ENCODE assay signal across 9 cellular contexts in genomic region chr5:59079622-59080620, GRCh38.
DNase-seq lines count a peak whose midpoint lies in the region; ATAC-seq, FAIRE-seq and TF ChIP-seq lines count a peak whose summit lies in the region.
"Had no signal": no experiment of that assay in that cellular context is flagged by ENCODE, and none has a peak within 500 bp of the region (broad histone marks: within the 10 kb centered on the region; RNA-seq: fewer than 3 reads in every experiment).

No MANE protein-coding gene starts in this region.

- no peaks in the 10 kb centered on the region for H3K9me3 ChIP-seq in upper lobe of left lung

- no peaks in the 10 kb centered on the region for H3K9me3 Mint-ChIP-seq in chondrocyte (ENCODE audit: low read depth)

- no peak for TF ChIP-seq EP300 in upper lobe of left lung (IDR thresholded peaks at IDR 0.05)

- no peaks in the 10 kb centered on the region for H3K4me1 ChIP-seq in upper lobe of left lung

- no peaks in the 10 kb centered on the region for H3K27me3 ChIP-seq in upper lobe of left lung

- H3K4me3 ChIP-seq in upper lobe of left lung, result no peak overlapping the region

- H3K4me1 Mint-ChIP-seq in chondrocyte (ENCODE audit: low read depth), result peaks cover 8% of the 10 kb centered on the region
- H3K4me1 Mint-ChIP-seq: activated CD4-positive, alpha-beta T cell treated with anti-CD3 and anti-CD28 coated beads, Interleukin-2, amount 10 ng/mL, durations not matched to agents 24 days and 14 days had no signal

- DNase-seq in HTR-8/SVneo (ENCODE audit: insufficient read length, low spot score) (peak; percentile 43), chondrocyte (ENCODE audit: low spot score) (no peak), left kidney (ENCODE audit: low read depth, low spot score) (peak; percentile 12), upper lobe of left lung (no peak), HuH-7 (ENCODE audit: low spot score) (no peak), NCI-H446 (lab: John Stamatoyannopoulos, UW) (no peak), germinal center (ENCODE audit: low spot score) (no peak)
- DNase-seq: activated CD4-positive, alpha-beta T cell treated with anti-CD3 and anti-CD28 coated beads, Interleukin-2, amount 10 ng/mL, durations not matched to agents 24 days and 14 days had no signal

- peak; percentile 19 to 95 for ATAC-seq in upper lobe of left lung (ENCODE audit: low FRiP score in 2 of 2)
- ATAC-seq in HG02884 (IDR thresholded peaks at IDR 0.05; ENCODE audit: unreplicated experiment), result no peak

- peak overlapping the region; percentile 78 for H3K27ac Mint-ChIP-seq in chondrocyte (ENCODE audit: unreplicated experiment)
- H3K27ac Mint-ChIP-seq: activated CD4-positive, alpha-beta T cell treated with anti-CD3 and anti-CD28 coated beads, Interleukin-2, amount 10 ng/mL, durations not matched to agents 24 days and 14 days had no signal

- no peak for TF ChIP-seq CTCF in chondrocyte (IDR thresholded peaks at IDR 0.05)
- no peak for TF ChIP-seq CTCF in upper lobe of left lung (IDR thresholded peaks at IDR 0.05)

- 57 to 74% methylated on average over 7 of the region's 7 CpGs for WGBS in upper lobe of left lung, 2 donors

- peak; percentile 82 for FAIRE-seq in HTR-8/SVneo (lab: Jason Lieb, UNC)

- no peak overlapping the region for H3K27ac ChIP-seq in upper lobe of left lung

- H3K27me3 Mint-ChIP-seq in chondrocyte (ENCODE audit: low read depth), result no peaks in the 10 kb centered on the region

- H3K36me3 ChIP-seq in upper lobe of left lung, result no peaks in the 10 kb centered on the region

- no peak overlapping the region for H3K4me3 Mint-ChIP-seq in chondrocyte (ENCODE audit: unreplicated experiment)
- H3K4me3 Mint-ChIP-seq: activated CD4-positive, alpha-beta T cell treated with anti-CD3 and anti-CD28 coated beads, Interleukin-2, amount 10 ng/mL, durations not matched to agents 24 days and 14 days had no signal

- no peaks in the 10 kb centered on the region for H3K36me3 Mint-ChIP-seq in chondrocyte (ENCODE audit: low read depth)

- no peak for TF ChIP-seq POLR2A in upper lobe of left lung (IDR thresholded peaks at IDR 0.05)

Comparison
In these comparisons a context has a peak if more than half of its experiments do, and no peak if none do; other contexts are left out.
1. DNase-seq: peak in HTR-8/SVneo (single experiment) and left kidney (single experiment); none in chondrocyte (single experiment), upper lobe of left lung (0 of 2), HuH-7 (single experiment), NCI-H446 (0 of 2) and germinal center (single experiment).